ENCODE assay signal across 8 cellular contexts in the genomic region with DNA sequence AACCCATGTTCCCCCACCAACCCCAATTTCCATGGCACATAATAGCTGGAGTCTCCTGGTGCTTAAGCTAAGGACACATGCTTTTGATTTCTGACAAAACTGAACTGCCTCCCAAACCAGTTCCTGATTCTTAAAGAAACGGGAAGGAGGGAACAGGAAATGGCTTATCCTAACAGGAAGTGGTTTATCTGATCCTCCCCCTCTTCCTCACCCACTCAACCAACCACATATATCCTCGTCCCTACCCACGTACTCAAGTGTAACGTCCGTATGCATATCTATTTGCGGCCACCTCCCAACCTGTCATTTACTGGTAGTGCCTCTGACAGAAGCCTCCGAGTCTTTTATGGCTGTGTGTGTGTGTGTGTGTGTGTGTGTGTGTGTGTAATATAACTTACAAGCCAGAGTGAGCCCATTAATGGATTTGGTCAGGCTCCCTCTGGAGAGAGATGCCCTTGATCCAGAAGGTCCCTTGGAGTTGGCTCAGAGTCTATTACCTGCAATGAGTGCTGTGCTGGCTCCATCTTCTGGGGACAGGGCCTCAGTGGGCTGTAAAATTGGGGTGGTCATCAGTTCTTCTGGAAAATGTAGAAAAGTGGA. TPM values are rescaled to one million over a fixed set of nuclear protein-coding genes. Genes with fewer than 3 reads are reported as not detected.
DNase-seq lines count a peak whose midpoint lies in the region; ATAC-seq and TF ChIP-seq lines count a peak whose summit lies in the region.

No MANE protein-coding gene starts in this region.

- peaks cover 8 to 73% of the 10 kb centered on the region in 2 donors for H3K4me1 ChIP-seq in left lung

- peak; percentile 17 for TF ChIP-seq CTCF in GM12864 (IDR thresholded peaks at IDR 0.05; ENCODE audit: low read depth, low read length, missing control alignments)
- no peak for TF ChIP-seq CTCF in left lung (IDR thresholded peaks at IDR 0.05)

- peak; percentile 48 for ATAC-seq in left lung
- no peak for ATAC-seq in GM18868 (IDR thresholded peaks at IDR 0.05; ENCODE audit: unreplicated experiment)
- no peak for ATAC-seq in GM18870 (IDR thresholded peaks at IDR 0.05; ENCODE audit: unreplicated experiment)
- ATAC-seq in HG03442 (IDR thresholded peaks at IDR 0.05; ENCODE audit: unreplicated experiment): no peak

- DNase-seq in GM12864 (ENCODE audit: low read depth) (no peak), NCI-H69 (lab: John Stamatoyannopoulos, UW) (peak; percentile 33), amniotic epithelial cell (ENCODE audit: low read depth) (peak; percentile 77), left lung (no peak), posterior vena cava (ENCODE audit: low spot score) (no peak)

- peak overlapping the region; percentile 9 to 78 for H3K27ac ChIP-seq in left lung

- no peaks in the 10 kb centered on the region for H3K9me3 ChIP-seq in left lung

- H3K4me3 ChIP-seq in GM12864 (ENCODE audit: low read depth, low read length) (no peak overlapping the region), left lung (no peak overlapping the region)

- H3K27me3 ChIP-seq in left lung: no peaks in the 10 kb centered on the region

- intact Hi-C loops in left lung (cut with DNase I): no loop called here
- intact Hi-C loops in posterior vena cava (cut with DNase I): no loop called here

- peaks cover 0 to 38% of the 10 kb centered on the region in 2 donors for H3K36me3 ChIP-seq in left lung

RNA-seq across cellular contexts. Expression of a gene that starts 7.7 kb away (rescaled TPM):
- total RNA-seq in left lung (100 to 1,000 TPM; 199 to 221 TPM), posterior vena cava (100 to 1,000 TPM; 156 to 169 TPM)

RNA-seq across cellular contexts. Expression of a gene that starts 23.9 kb away (rescaled TPM):
- total RNA-seq in left lung (10 to 100 TPM; 24.1 to 35.6 TPM), posterior vena cava (1 to 10 TPM; 6.5 to 9.3 TPM)

RNA-seq across cellular contexts. Expression of a gene that starts 28.5 kb away (rescaled TPM):
- 10 to 100 TPM; 11.6 to 12.6 TPM for total RNA-seq in left lung
- total RNA-seq in posterior vena cava: 10 to 100 TPM; 18.1 to 19.4 TPM

Comparison
In these comparisons a context has a peak if more than half of its experiments do, and no peak if none do; other contexts are left out.
1. DNase-seq: peak in NCI-H69 (single experiment) and amniotic epithelial cell (single experiment); none in GM12864 (single experiment), left lung (0 of 2) and posterior vena cava (single experiment).